ENCODE assay signal across 19 cellular contexts in genomic region chr7:14016950-14017349, GRCh38. TPM values are rescaled to one million over a fixed set of nuclear protein-coding genes. Genes with fewer than 3 reads are reported as not detected.
A peak's percentile ranks its signal among the peaks of the same experiment; 100 is the strongest.
DNase-seq lines count a peak whose midpoint lies in the region; ATAC-seq, FAIRE-seq and TF ChIP-seq lines count a peak whose summit lies in the region.
"Had no signal": no experiment of that assay in that cellular context is flagged by ENCODE, and none has a peak within 500 bp of the region (broad histone marks: within the 10 kb centered on the region; RNA-seq: fewer than 3 reads in every experiment).

No MANE protein-coding gene starts in this region.

- ATAC-seq in GM18909 (IDR thresholded peaks at IDR 0.05; ENCODE audit: poor library complexity, unreplicated experiment): no peak
- no peak for ATAC-seq in aorta (ENCODE audit: low FRiP score)
- no peak for ATAC-seq in HG03442 (IDR thresholded peaks at IDR 0.05; ENCODE audit: unreplicated experiment)
- ATAC-seq: GM12878, Right ventricle myocardium inferior had no signal

- H3K36me3 Mint-ChIP-seq in astrocyte (ENCODE audit: low read depth, unreplicated experiment): no peaks in the 10 kb centered on the region

- no peaks in the 10 kb centered on the region for H3K79me2 ChIP-seq in astrocyte (ENCODE audit: insufficient read depth, low read length)

- H3K4me1 ChIP-seq in astrocyte (ENCODE audit: insufficient read depth, low read length) (peaks cover 11% of the 10 kb centered on the region), transverse colon (no peaks in the 10 kb centered on the region), aorta (ENCODE audit: control insufficient read depth in 1 of 2, insufficient read depth in 2 of 2, low read length in 2 of 2) (no peaks in the 10 kb centered on the region)

- no peaks in the 10 kb centered on the region for H3K36me3 ChIP-seq in astrocyte (ENCODE audit: insufficient read depth, low read length)
- H3K36me3 ChIP-seq in transverse colon: no peaks in the 10 kb centered on the region
- H3K36me3 ChIP-seq in aorta (ENCODE audit: control insufficient read depth in 1 of 2, insufficient read depth in 2 of 2, low read length in 1 of 2): no peaks in the 10 kb centered on the region

- no peak overlapping the region for H3K27ac Mint-ChIP-seq in astrocyte (ENCODE audit: unreplicated experiment)
- H3K27ac Mint-ChIP-seq: H9 had no signal

- no peaks in the 10 kb centered on the region for H3K27me3 Mint-ChIP-seq in astrocyte (ENCODE audit: low read depth, unreplicated experiment)

- H3K27ac ChIP-seq in astrocyte (ENCODE audit: low read depth, low read length) (peak overlapping the region; percentile 5), transverse colon (no peak overlapping the region), aorta (ENCODE audit: low read depth in 1 of 2, low read length in 2 of 2) (no peak overlapping the region)

- no peaks in the 10 kb centered on the region for H3K9me3 ChIP-seq in astrocyte (ENCODE audit: insufficient read depth, low read depth, low read length)
- no peaks in the 10 kb centered on the region for H3K9me3 ChIP-seq in transverse colon
- no peaks in the 10 kb centered on the region for H3K9me3 ChIP-seq in aorta (ENCODE audit: control insufficient read depth, low read length)

- intact Hi-C loops in transverse colon (cut with DNase I; ENCODE audit: low total_unique reads): no loop called here
- intact Hi-C loops in aorta (cut with DNase I): no loop called here

- TF ChIP-seq EP300 in transverse colon (IDR thresholded peaks at IDR 0.05; ENCODE audit: low read depth): no peak

- no peak for TF ChIP-seq POLR2A in transverse colon (IDR thresholded peaks at IDR 0.05)

- H3K4me2 ChIP-seq in astrocyte (ENCODE audit: low read length): no peak overlapping the region

- H3K27me3 ChIP-seq in astrocyte (ENCODE audit: insufficient read depth, low read length) (no peaks in the 10 kb centered on the region), transverse colon (no peaks in the 10 kb centered on the region), aorta (ENCODE audit: control insufficient read depth in 1 of 2, insufficient read depth in 2 of 2, low read length in 1 of 2) (no peaks in the 10 kb centered on the region)

- H3K4me3 ChIP-seq in astrocyte (ENCODE audit: insufficient read depth, low read depth, low read length) (no peak overlapping the region), transverse colon (no peak overlapping the region), aorta (ENCODE audit: low read length in 2 of 2) (no peak overlapping the region)
- H3K4me3 ChIP-seq: GM12878 had no signal

- no peak overlapping the region for H2AFZ ChIP-seq in astrocyte (ENCODE audit: low read depth, low read length)

- H4K20me1 ChIP-seq in astrocyte (ENCODE audit: insufficient read depth, low read length): no peaks in the 10 kb centered on the region

- no peaks in the 10 kb centered on the region for H3K9me3 Mint-ChIP-seq in astrocyte (ENCODE audit: unreplicated experiment)
- H3K9me3 Mint-ChIP-seq: H9 had no signal

- 85 to 100% methylated on average over 1 to 2 of the region's 2 CpGs for WGBS in transverse colon (ENCODE audit: low coverage in 1 of 2), 2 donors
- WGBS in aorta, 2 donors: 46 to 51% methylated on average over 2 of the region's 2 CpGs

- DNase-seq in AG08395 (ENCODE audit: low spot score) (peak; percentile 9), LHCN-M2 (ENCODE audit: low read depth) (peak; percentile 15), astrocyte (ENCODE audit: low read depth) (peak; percentile 46), kidney tubule cell (ENCODE audit: low spot score) (peak; percentile 41), transverse colon (no peak), aorta (no peak)
- DNase-seq: 8988T, C1 segment of cervical spinal cord, DMS79 treated with DMSO at 0.1 percent for 48 hours, H9, KBM-7, NCI-H1436, NCI-H2029 treated with DMSO at 0.1 percent for 48 hours, NCI-H2171 treated with DMSO at 0.1 percent for 48 hours, NCI-H774 had no signal

- peaks cover 18% of the 10 kb centered on the region for H3K4me1 Mint-ChIP-seq in astrocyte (ENCODE audit: low read depth, unreplicated experiment)
- H3K4me1 Mint-ChIP-seq: H9 had no signal

- no peak overlapping the region for H3K4me3 Mint-ChIP-seq in astrocyte (ENCODE audit: unreplicated experiment)
- H3K4me3 Mint-ChIP-seq: H9 had no signal

- FAIRE-seq in astrocyte (lab: Jason Lieb, UNC): no peak
- FAIRE-seq: GM12878 had no signal

- TF ChIP-seq CTCF in astrocyte (IDR thresholded peaks at IDR 0.05; ENCODE audit: insufficient read depth, low read depth, low read length) (no peak), transverse colon (IDR thresholded peaks at IDR 0.05) (no peak)

- no peak overlapping the region for H3K9ac ChIP-seq in astrocyte (ENCODE audit: low read length)

- in situ Hi-C loops in transverse colon (cut with MboI; ENCODE audit: low pct_ligation_motif_present in 1 of 4, low pct_unique_long_range_greater_than_20kb in 1 of 4, low sequenced_read_pairs in 3 of 4): no loop called here

RNA-seq across cellular contexts. Expression of gene ETV1, which starts 27.5 kb away (rescaled TPM):
- total RNA-seq in LHCN-M2 (2014; rRNA removed) (24.1 and 33.2 TPM in 2 replicates), astrocyte (12.5 and 12.6 TPM in 2 replicates), transverse colon (10 to 100 TPM in 1 of 4 donors, 1 to 10 TPM in 2, not detected in 1; 2.0 to 32.9 (median 3.0) TPM), aorta (10 to 100 TPM in 1 of 2 donors, 1 to 10 TPM in 1; 6.5 to 15.1 TPM)
- polyA plus RNA-seq in LHCN-M2 (2012): 3.9 TPM
- 1 to 10 TPM; 7.1 to 9.7 TPM for polyA plus RNA-seq in aorta

Comparison
In these comparisons a context has a peak if more than half of its experiments do, and no peak if none do; other contexts are left out.
1. DNase-seq: peak in AG08395 (single experiment), LHCN-M2 (single experiment), astrocyte (single experiment) and kidney tubule cell (single experiment); none in transverse colon (single experiment) and aorta (0 of 2).